ENCODE assay signal across 11 cellular contexts in genomic region chr9:136962701-136963248, GRCh38. TPM values are rescaled to one million over a fixed set of nuclear protein-coding genes. Genes with fewer than 3 reads are reported as not detected.
DNase-seq lines count a peak whose midpoint lies in the region; ATAC-seq lines count a peak whose summit lies in the region.
"Had no signal": no experiment of that assay in that cellular context is flagged by ENCODE, and none has a peak within 500 bp of the region (broad histone marks: within the 10 kb centered on the region; RNA-seq: fewer than 3 reads in every experiment).

No MANE protein-coding gene starts in this region.

- no peaks in the 10 kb centered on the region for H3K36me3 Mint-ChIP-seq in activated CD8-positive, alpha-beta T cell treated with anti-CD3 and anti-CD28 coated beads, Interleukin-2, amount 10 ng/mL, durations not matched to agents 7 days and 5 days (ENCODE audit: low read depth)
- no peaks in the 10 kb centered on the region for H3K36me3 Mint-ChIP-seq in naive thymus-derived CD8-positive, alpha-beta T cell

- no peak for DNase-seq in activated CD8-positive, alpha-beta T cell treated with anti-CD3 and anti-CD28 coated beads, Interleukin-2, amount 10 ng/mL, durations not matched to agents 7 days and 5 days
- DNase-seq in naive thymus-derived CD8-positive, alpha-beta T cell = no peak
- DNase-seq in activated T-cell treated with anti-CD3 and anti-CD28 coated beads, Interleukin-2, amount 50 U/mL, for 48 hours = no peak
- DNase-seq: heart right ventricle, left lung, Peyer's patch, thyroid gland had no signal

- H3K27ac Mint-ChIP-seq in activated CD8-positive, alpha-beta T cell treated with anti-CD3 and anti-CD28 coated beads, Interleukin-2, amount 10 ng/mL, durations not matched to agents 7 days and 5 days = peak overlapping the region; percentile 64
- H3K27ac Mint-ChIP-seq in naive thymus-derived CD8-positive, alpha-beta T cell = peak overlapping the region; percentile 26 to 85 (median 71)
- H3K27ac Mint-ChIP-seq: T-helper 1 cell treated with Interleukin-12 subunit alpha and Interleukin-12 subunit beta and Interleukin-4 antibody, amounts not matched to agents 30 μg/mL and 1 μg/mL, for 36 hours had no signal

- peaks cover 59% of the 10 kb centered on the region for H3K4me1 Mint-ChIP-seq in activated CD8-positive, alpha-beta T cell treated with anti-CD3 and anti-CD28 coated beads, Interleukin-2, amount 10 ng/mL, durations not matched to agents 7 days and 5 days (ENCODE audit: low read depth)
- H3K4me1 Mint-ChIP-seq in naive thymus-derived CD8-positive, alpha-beta T cell = peaks cover 19 to 66% (median 58%) of the 10 kb centered on the region in 4 donors

- H3K27me3 Mint-ChIP-seq in activated CD8-positive, alpha-beta T cell treated with anti-CD3 and anti-CD28 coated beads, Interleukin-2, amount 10 ng/mL, durations not matched to agents 7 days and 5 days (ENCODE audit: low read depth) = no peaks in the 10 kb centered on the region
- no peaks in the 10 kb centered on the region for H3K27me3 Mint-ChIP-seq in naive thymus-derived CD8-positive, alpha-beta T cell

- POLR2A ChIA-PET in activated CD8-positive, alpha-beta T cell treated with anti-CD3 and anti-CD28 coated beads, Interleukin-2, amount 10 ng/mL, durations not matched to agents 7 days and 5 days (lab: Charles Lee) = interaction anchor here (0.6 kb wide), 1 partner anchor 52 kb away, joined by 3 read pairs; no protein-coding TSS in a partner anchor
- POLR2A ChIA-PET in naive thymus-derived CD8-positive, alpha-beta T cell (lab: Charles Lee) = interaction anchor here (0.6 to 1.8 kb wide), 4 partner anchors 9 to 84 kb away, joined by 3 to 5 read pairs (median 4); partner anchors contain the start of gene LCN12

- no peak for ATAC-seq in activated CD8-positive, alpha-beta T cell treated with anti-CD3 and anti-CD28 coated beads, Interleukin-2, amount 10 ng/mL, durations not matched to agents 7 days and 5 days
- no peak for ATAC-seq in naive thymus-derived CD8-positive, alpha-beta T cell
- no peak for ATAC-seq in GM18907 (IDR thresholded peaks at IDR 0.05; ENCODE audit: unreplicated experiment)
- ATAC-seq: heart right ventricle, left lung had no signal

- no peaks in the 10 kb centered on the region for H3K9me3 Mint-ChIP-seq in activated CD8-positive, alpha-beta T cell treated with anti-CD3 and anti-CD28 coated beads, Interleukin-2, amount 10 ng/mL, durations not matched to agents 7 days and 5 days (ENCODE audit: insufficient read depth)
- H3K9me3 Mint-ChIP-seq in naive thymus-derived CD8-positive, alpha-beta T cell = no peaks in the 10 kb centered on the region
- H3K9me3 Mint-ChIP-seq: T-helper 1 cell treated with Interleukin-12 subunit alpha and Interleukin-12 subunit beta and Interleukin-4 antibody, amounts not matched to agents 30 μg/mL and 1 μg/mL, for 36 hours had no signal

- CTCF ChIA-PET in activated CD8-positive, alpha-beta T cell treated with anti-CD3 and anti-CD28 coated beads, Interleukin-2, amount 10 ng/mL, durations not matched to agents 7 days and 5 days (lab: Charles Lee) = interaction anchor here (1.2 kb wide), 1 partner anchor 12 kb away, joined by 3 read pairs; no protein-coding TSS in a partner anchor

- no peak overlapping the region for H3K4me3 Mint-ChIP-seq in activated CD8-positive, alpha-beta T cell treated with anti-CD3 and anti-CD28 coated beads, Interleukin-2, amount 10 ng/mL, durations not matched to agents 7 days and 5 days
- peak overlapping the region in 1 of 10 donors; percentile 35 for H3K4me3 Mint-ChIP-seq in naive thymus-derived CD8-positive, alpha-beta T cell
- H3K4me3 Mint-ChIP-seq: T-helper 1 cell treated with Interleukin-12 subunit alpha and Interleukin-12 subunit beta and Interleukin-4 antibody, amounts not matched to agents 30 μg/mL and 1 μg/mL, for 36 hours had no signal

RNA-seq across cellular contexts. Expression of gene LCN12, which starts 10.7 kb away (rescaled TPM):
- 1 to 10 TPM; 1.0 to 1.7 TPM for total RNA-seq in activated CD8-positive, alpha-beta T cell treated with anti-CD3 and anti-CD28 coated beads, Interleukin-2, amount 10 ng/mL, durations not matched to agents 7 days and 5 days
- total RNA-seq in naive thymus-derived CD8-positive, alpha-beta T cell = 1 to 10 TPM; 2.6 to 2.7 TPM
- not detected for polyA plus RNA-seq in naive thymus-derived CD8-positive, alpha-beta T cell
- total RNA-seq: skeletal muscle tissue had no signal

RNA-seq across cellular contexts. Expression of gene PTGDS, which starts 14.5 kb away (rescaled TPM):
- 1 to 10 TPM; 1.2 to 1.4 TPM for total RNA-seq in activated CD8-positive, alpha-beta T cell treated with anti-CD3 and anti-CD28 coated beads, Interleukin-2, amount 10 ng/mL, durations not matched to agents 7 days and 5 days
- under 1 TPM in 1 of 2 experiments, not detected in 1; 0.58 TPM for total RNA-seq in naive thymus-derived CD8-positive, alpha-beta T cell
- 1 to 10 TPM in 1 of 3 donors, under 1 TPM in 1, not detected in 1; 0.31 to 3.2 TPM for polyA plus RNA-seq in naive thymus-derived CD8-positive, alpha-beta T cell

RNA-seq across cellular contexts. Expression of gene C8G, which starts 17.7 kb away (rescaled TPM):
- total RNA-seq in activated CD8-positive, alpha-beta T cell treated with anti-CD3 and anti-CD28 coated beads, Interleukin-2, amount 10 ng/mL, durations not matched to agents 7 days and 5 days = 1 to 10 TPM; 1.4 to 1.5 TPM
- under 1 TPM in 1 of 2 experiments, not detected in 1; 0.99 TPM for total RNA-seq in naive thymus-derived CD8-positive, alpha-beta T cell
- 1 to 10 TPM in 1 of 3 donors, not detected in 2; 1.6 TPM for polyA plus RNA-seq in naive thymus-derived CD8-positive, alpha-beta T cell
- total RNA-seq: skeletal muscle tissue had no signal

RNA-seq across cellular contexts. Expression of gene FBXW5, which starts 18.2 kb away (rescaled TPM):
- 100 to 1,000 TPM; 103 to 104 TPM for total RNA-seq in activated CD8-positive, alpha-beta T cell treated with anti-CD3 and anti-CD28 coated beads, Interleukin-2, amount 10 ng/mL, durations not matched to agents 7 days and 5 days
- total RNA-seq in naive thymus-derived CD8-positive, alpha-beta T cell = 10 to 100 TPM; 93.1 TPM
- polyA plus RNA-seq in naive thymus-derived CD8-positive, alpha-beta T cell = 10 to 100 TPM; 62.9 to 92.1 (median 83.7) TPM

RNA-seq across cellular contexts. Expression of gene LCNL1, which starts 20.0 kb away (rescaled TPM):
- not detected for total RNA-seq in activated CD8-positive, alpha-beta T cell treated with anti-CD3 and anti-CD28 coated beads, Interleukin-2, amount 10 ng/mL, durations not matched to agents 7 days and 5 days
- under 1 TPM; 0.44 to 0.74 TPM for total RNA-seq in naive thymus-derived CD8-positive, alpha-beta T cell
- not detected for polyA plus RNA-seq in naive thymus-derived CD8-positive, alpha-beta T cell
- polyA plus RNA-seq: cardiac muscle cell had no signal
